Comparison of ENCODE assay signal across 19 cellular contexts in genomic region chr1:243903023-243903422, GRCh38.
"Had no signal": no experiment of that assay in that cellular context is flagged by ENCODE, and none has a peak within 500 bp of the region (broad histone marks: within the 10 kb centered on the region; RNA-seq: fewer than 3 reads in every experiment).

No MANE protein-coding gene starts in this region.

- H3K4me1 Mint-ChIP-seq: activated CD4-positive, alpha-beta T cell treated with anti-CD3 and anti-CD28 coated beads for 36 hours; activated naive CD4-positive, alpha-beta T cell treated with anti-CD3 and anti-CD28 coated beads, Interleukin-2, amount 50 U/mL, for 24 hours; memory B cell; naive B cell; WTC11 had no signal

- H3K4me3 Mint-ChIP-seq: activated CD4-positive, alpha-beta T cell treated with anti-CD3 and anti-CD28 coated beads for 36 hours; activated naive CD4-positive, alpha-beta T cell treated with anti-CD3 and anti-CD28 coated beads, Interleukin-2, amount 50 U/mL, for 24 hours; memory B cell; naive B cell; neural progenitor cell; stimulated activated naive CD8-positive, alpha-beta T cell treated with anti-CD3 and anti-CD28 coated beads, Interleukin-15, Interleukin-2, amounts not matched to agents 100 ng/mL and 50 ng/mL, for 24 hours; WTC11 had no signal

- ATAC-seq: activated CD4-positive, alpha-beta T cell treated with anti-CD3 and anti-CD28 coated beads for 36 hours; foreskin keratinocyte; left ventricle myocardium superior; mucosa of descending colon; psoas muscle; upper lobe of right lung; WTC11 had no signal

- H3K9me3 Mint-ChIP-seq: activated naive CD4-positive, alpha-beta T cell treated with anti-CD3 and anti-CD28 coated beads, Interleukin-2, amount 50 U/mL, for 24 hours; neural progenitor cell; stimulated activated naive CD8-positive, alpha-beta T cell treated with anti-CD3 and anti-CD28 coated beads, Interleukin-15, Interleukin-2, amounts not matched to agents 100 ng/mL and 50 ng/mL, for 24 hours; WTC11 had no signal

- DNase-seq: activated CD4-positive, alpha-beta T cell treated with anti-CD3 and anti-CD28 coated beads for 36 hours; activated CD4-positive, alpha-beta T cell treated with anti-CD3 and anti-CD28 coated beads, Interleukin-2, amount 50 U/mL, for 48 hours; activated gamma-delta T cell; dermis blood vessel endothelial cell; foreskin keratinocyte; left ventricle myocardium superior; mucosa of descending colon; naive B cell; psoas muscle; right lobe of liver; small intestine; stimulated activated CD4-positive, alpha-beta T cell treated with anti-CD3 and anti-CD28 coated beads, Interleukin-15, amount 100 ng/mL, for 24 hours; stimulated activated CD4-positive, alpha-beta T cell treated with anti-CD3 and anti-CD28 coated beads, Interleukin-2, amount 100 ng/mL, for 48 hours; upper lobe of right lung had no signal

- H3K27ac Mint-ChIP-seq: activated CD4-positive, alpha-beta T cell treated with anti-CD3 and anti-CD28 coated beads for 36 hours; memory B cell; naive B cell; neural progenitor cell; stimulated activated naive CD8-positive, alpha-beta T cell treated with anti-CD3 and anti-CD28 coated beads, Interleukin-15, Interleukin-2, amounts not matched to agents 100 ng/mL and 50 ng/mL, for 24 hours; WTC11 had no signal
